In genomic region chr17:31413871-31414589, GRCh38 we compare ENCODE assay signal across 12 cellular contexts. TPM values are rescaled to one million over a fixed set of nuclear protein-coding genes. Genes with fewer than 3 reads are reported as not detected.
DNase-seq lines count a peak whose midpoint lies in the region; ATAC-seq, FAIRE-seq and TF ChIP-seq lines count a peak whose summit lies in the region.
"Had no signal": no experiment of that assay in that cellular context is flagged by ENCODE, and none has a peak within 500 bp of the region (broad histone marks: within the 10 kb centered on the region; RNA-seq: fewer than 3 reads in every experiment).

No MANE protein-coding gene starts in this region.

- no peaks in the 10 kb centered on the region for H3K9me3 Mint-ChIP-seq in chondrocyte (ENCODE audit: low read depth)
- H3K9me3 Mint-ChIP-seq in activated naive CD4-positive, alpha-beta T cell treated with anti-CD3 and anti-CD28 coated beads, Interleukin-2, amount 50 U/mL, for 72 hours, result no peaks in the 10 kb centered on the region
- H3K9me3 Mint-ChIP-seq: activated T-cell treated with anti-CD3 and anti-CD28 coated beads, Interleukin-2, amount 50 U/mL, for 4 hours had no signal

- DNase-seq in A172 (ENCODE audit: low spot score), result peak; percentile 37
- peak; percentile 48 for DNase-seq in chondrocyte (ENCODE audit: low spot score)
- DNase-seq in kidney, result peak; percentile 12
- DNase-seq in SKM-1 treated with dmso at 0.1 percent for 144 hours (lab: John Stamatoyannopoulos, UW; ENCODE audit: unreplicated experiment), result no peak
- no peak for DNase-seq in LoVo (ENCODE audit: low spot score)
- DNase-seq in SK-N-DZ (ENCODE audit: low spot score), result no peak
- no peak for DNase-seq in activated naive CD4-positive, alpha-beta T cell treated with anti-CD3 and anti-CD28 coated beads, Interleukin-2, amount 50 U/mL, for 72 hours (ENCODE audit: low spot score in 2 of 2)
- DNase-seq: activated T-cell treated with anti-CD3 and anti-CD28 coated beads, Interleukin-2, amount 50 U/mL, for 4 hours; NCI-H1092 treated with DMSO at 0.1 percent for 48 hours; stimulated activated naive CD4-positive, alpha-beta T cell treated with Interleukin-2 at 50 U/mL for 16 hours had no signal

- H3K4me3 ChIP-seq in HUES48 (ENCODE audit: low read depth, low read length) (no peak overlapping the region), kidney (ENCODE audit: low read length in 2 of 2) (no peak overlapping the region)

- peak overlapping the region; percentile 77 for H3K27ac Mint-ChIP-seq in chondrocyte (ENCODE audit: unreplicated experiment)
- H3K27ac Mint-ChIP-seq in activated naive CD4-positive, alpha-beta T cell treated with anti-CD3 and anti-CD28 coated beads, Interleukin-2, amount 50 U/mL, for 72 hours, result no peak overlapping the region
- H3K27ac Mint-ChIP-seq: B cell had no signal

- no peak overlapping the region for H3K4me3 Mint-ChIP-seq in chondrocyte (ENCODE audit: unreplicated experiment)
- H3K4me3 Mint-ChIP-seq: activated T-cell treated with anti-CD3 and anti-CD28 coated beads, Interleukin-2, amount 50 U/mL, for 4 hours; B cell had no signal

- H3K27me3 Mint-ChIP-seq in chondrocyte (ENCODE audit: low read depth), result peaks cover 12% of the 10 kb centered on the region

- H3K27me3 ChIP-seq in HUES48 (ENCODE audit: control insufficient read depth, insufficient read depth, low read length), result no peaks in the 10 kb centered on the region

- H3K4me1 Mint-ChIP-seq in chondrocyte (ENCODE audit: low read depth), result peaks cover 10% of the 10 kb centered on the region

- TF ChIP-seq CTCF in chondrocyte (IDR thresholded peaks at IDR 0.05) (no peak), kidney (IDR thresholded peaks at IDR 0.05; ENCODE audit: borderline replicate concordance, extremely low read depth, insufficient read depth) (no peak)

- intact Hi-C loops in kidney (cut with DNase I), result no loop called here

- no peak for ATAC-seq in activated naive CD4-positive, alpha-beta T cell treated with anti-CD3 and anti-CD28 coated beads, Interleukin-2, amount 50 U/mL, for 72 hours
- ATAC-seq: activated T-cell treated with anti-CD3 and anti-CD28 coated beads, Interleukin-2, amount 50 U/mL, for 4 hours had no signal

- H3K36me3 ChIP-seq in HUES48 (ENCODE audit: control insufficient read depth, insufficient read depth, low read length), result no peaks in the 10 kb centered on the region
- no peaks in the 10 kb centered on the region for H3K36me3 ChIP-seq in kidney (ENCODE audit: control insufficient read depth in 1 of 2, insufficient read depth in 2 of 2, low read length in 2 of 2)

- no peaks in the 10 kb centered on the region for H3K36me3 Mint-ChIP-seq in chondrocyte (ENCODE audit: low read depth)
- H3K36me3 Mint-ChIP-seq in activated naive CD4-positive, alpha-beta T cell treated with anti-CD3 and anti-CD28 coated beads, Interleukin-2, amount 50 U/mL, for 72 hours, result no peaks in the 10 kb centered on the region

- peak overlapping the region; percentile 35 for H3K27ac ChIP-seq in HUES48 (ENCODE audit: low read depth, low read length)
- no peak overlapping the region for H3K27ac ChIP-seq in kidney (ENCODE audit: low read depth in 2 of 2, low read length in 2 of 2)

- no peak for FAIRE-seq in kidney (lab: Jason Lieb, UNC)

- H3K9me3 ChIP-seq in HUES48 (ENCODE audit: control insufficient read depth, insufficient read depth, low read length) (no peaks in the 10 kb centered on the region), kidney (ENCODE audit: control insufficient read depth in 1 of 2, low read length in 2 of 2) (no peaks in the 10 kb centered on the region)

- H3K9ac ChIP-seq in HUES48 (ENCODE audit: low read depth, low read length) (no peak overlapping the region), kidney (ENCODE audit: low read length in 2 of 2) (no peak overlapping the region)

- H3K4me1 ChIP-seq in HUES48 (ENCODE audit: control insufficient read depth, insufficient read depth, low read length) (peaks cover 36% of the 10 kb centered on the region), kidney (ENCODE audit: control insufficient read depth in 1 of 2, insufficient read depth in 1 of 2, low read depth in 1 of 2, low read length in 2 of 2) (no peaks in the 10 kb centered on the region)

RNA-seq across cellular contexts. Expression of gene RAB11FIP4, which starts 22.6 kb away (rescaled TPM):
- total RNA-seq in A172 (2014; rRNA removed; shearing (Covaris generic)), result 2.2 and 2.6 TPM in 2 replicates
- total RNA-seq in chondrocyte, result 0.30 to 0.94 TPM (median 0.59 TPM) in 3 replicates
- total RNA-seq in kidney, result 32.5 TPM
- 10.0 TPM for polyA plus RNA-seq in kidney (ENCODE audit: insufficient read depth, low read depth, low replicate concordance)
- polyA plus RNA-seq in SK-N-DZ (2014; cell fraction: cytosol; rRNA removed), result 38.5 and 40.2 TPM in 2 replicates
- 24.8 and 42.1 TPM in 2 replicates for polyA plus RNA-seq in SK-N-DZ (2014; cell fraction: nucleus; rRNA removed)
- total RNA-seq in activated naive CD4-positive, alpha-beta T cell treated with anti-CD3 and anti-CD28 coated beads, Interleukin-2, amount 50 U/mL, for 72 hours, result 10 to 100 TPM; 22.5 to 39.0 TPM

Comparison
In these comparisons a context has a peak if more than half of its experiments do, and no peak if none do; other contexts are left out.
1. DNase-seq: peak in A172 (single experiment), chondrocyte (single experiment) and kidney (single experiment); none in SKM-1 treated with dmso at 0.1 percent for 144 hours (single experiment), LoVo (single experiment), SK-N-DZ (single experiment) and activated naive CD4-positive, alpha-beta T cell treated with anti-CD3 and anti-CD28 coated beads, Interleukin-2, amount 50 U/mL, for 72 hours (0 of 2).